1 cellular context compared by ENCODE assay signal in genomic region chr3:142447852-142448315, GRCh38.
TF ChIP-seq lines count a peak whose summit lies in the region.

A gene with protein sequence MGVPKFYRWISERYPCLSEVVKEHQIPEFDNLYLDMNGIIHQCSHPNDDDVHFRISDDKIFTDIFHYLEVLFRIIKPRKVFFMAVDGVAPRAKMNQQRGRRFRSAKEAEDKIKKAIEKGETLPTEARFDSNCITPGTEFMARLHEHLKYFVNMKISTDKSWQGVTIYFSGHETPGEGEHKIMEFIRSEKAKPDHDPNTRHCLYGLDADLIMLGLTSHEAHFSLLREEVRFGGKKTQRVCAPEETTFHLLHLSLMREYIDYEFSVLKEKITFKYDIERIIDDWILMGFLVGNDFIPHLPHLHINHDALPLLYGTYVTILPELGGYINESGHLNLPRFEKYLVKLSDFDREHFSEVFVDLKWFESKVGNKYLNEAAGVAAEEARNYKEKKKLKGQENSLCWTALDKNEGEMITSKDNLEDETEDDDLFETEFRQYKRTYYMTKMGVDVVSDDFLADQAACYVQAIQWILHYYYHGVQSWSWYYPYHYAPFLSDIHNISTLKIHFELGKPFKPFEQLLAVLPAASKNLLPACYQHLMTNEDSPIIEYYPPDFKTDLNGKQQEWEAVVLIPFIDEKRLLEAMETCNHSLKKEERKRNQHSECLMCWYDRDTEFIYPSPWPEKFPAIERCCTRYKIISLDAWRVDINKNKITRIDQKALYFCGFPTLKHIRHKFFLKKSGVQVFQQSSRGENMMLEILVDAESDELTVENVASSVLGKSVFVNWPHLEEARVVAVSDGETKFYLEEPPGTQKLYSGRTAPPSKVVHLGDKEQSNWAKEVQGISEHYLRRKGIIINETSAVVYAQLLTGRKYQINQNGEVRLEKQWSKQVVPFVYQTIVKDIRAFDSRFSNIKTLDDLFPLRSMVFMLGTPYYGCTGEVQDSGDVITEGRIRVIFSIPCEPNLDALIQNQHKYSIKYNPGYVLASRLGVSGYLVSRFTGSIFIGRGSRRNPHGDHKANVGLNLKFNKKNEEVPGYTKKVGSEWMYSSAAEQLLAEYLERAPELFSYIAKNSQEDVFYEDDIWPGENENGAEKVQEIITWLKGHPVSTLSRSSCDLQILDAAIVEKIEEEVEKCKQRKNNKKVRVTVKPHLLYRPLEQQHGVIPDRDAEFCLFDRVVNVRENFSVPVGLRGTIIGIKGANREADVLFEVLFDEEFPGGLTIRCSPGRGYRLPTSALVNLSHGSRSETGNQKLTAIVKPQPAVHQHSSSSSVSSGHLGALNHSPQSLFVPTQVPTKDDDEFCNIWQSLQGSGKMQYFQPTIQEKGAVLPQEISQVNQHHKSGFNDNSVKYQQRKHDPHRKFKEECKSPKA (N-terminal part only) (minus strand): TSS chr3:142448037. CDS start chr3:142447944, 93 bp downstream.

TF ChIP-seq in HepG2, 621 proteins besides CTCF, POLR2A, EP300 and RAD21 (continued from another document and continues in another):
- peak; percentile 53; the same call in 1 of the 2 replicates for TF ChIP-seq ZSCAN31 (CRISPR knock-in tag; IDR thresholded peaks at IDR 0.05; ENCODE audit: low read depth)
- TF ChIP-seq HOXA7 (CRISPR knock-in tag; IDR thresholded peaks at IDR 0.05), result no peak
- no peak for TF ChIP-seq TEAD3 (CRISPR knock-in tag; optimal IDR thresholded peaks at IDR 0.05; ENCODE audit: borderline replicate concordance)
- TF ChIP-seq XRCC5 (optimal IDR thresholded peaks at IDR 0.05; ENCODE audit: low read length), result peak; percentile 83
- TF ChIP-seq ZNF839 (CRISPR knock-in tag; IDR thresholded peaks at IDR 0.05; ENCODE audit: borderline replicate concordance), result no peak
- no peak for TF ChIP-seq ZNF263 (CRISPR knock-in tag; IDR thresholded peaks at IDR 0.05)
- TF ChIP-seq, protein P1, sequence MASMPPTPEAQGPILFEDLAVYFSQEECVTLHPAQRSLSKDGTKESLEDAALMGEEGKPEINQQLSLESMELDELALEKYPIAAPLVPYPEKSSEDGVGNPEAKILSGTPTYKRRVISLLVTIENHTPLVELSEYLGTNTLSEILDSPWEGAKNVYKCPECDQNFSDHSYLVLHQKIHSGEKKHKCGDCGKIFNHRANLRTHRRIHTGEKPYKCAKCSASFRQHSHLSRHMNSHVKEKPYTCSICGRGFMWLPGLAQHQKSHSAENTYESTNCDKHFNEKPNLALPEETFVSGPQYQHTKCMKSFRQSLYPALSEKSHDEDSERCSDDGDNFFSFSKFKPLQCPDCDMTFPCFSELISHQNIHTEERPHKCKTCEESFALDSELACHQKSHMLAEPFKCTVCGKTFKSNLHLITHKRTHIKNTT (CRISPR knock-in tag; IDR thresholded peaks at IDR 0.05), result no peak
- peak; percentile 87 for TF ChIP-seq ZNF639 (CRISPR knock-in tag; conservative IDR thresholded peaks at IDR 0.05)
- TF ChIP-seq TCF7 (IDR thresholded peaks at IDR 0.05; ENCODE audit: low read depth), result no peak
- no peak for TF ChIP-seq MTF1 (CRISPR knock-in tag; IDR thresholded peaks at IDR 0.05)
- no peak; the same call in 1 of the 2 replicates for TF ChIP-seq HNF1A (IDR thresholded peaks at IDR 0.05; ENCODE audit: low read depth)
- peak; percentile 45; the same call in 1 of the 2 replicates for TF ChIP-seq HNF1A (CRISPR knock-in tag; IDR thresholded peaks at IDR 0.05; ENCODE audit: borderline replicate concordance)
- no peak for TF ChIP-seq HNF4G (IDR thresholded peaks at IDR 0.05; ENCODE audit: borderline replicate concordance, low read depth, low read length)
- peak; percentile 61; the same call in 1 of the 2 replicates for TF ChIP-seq HNF4G (CRISPR knock-in tag; IDR thresholded peaks at IDR 0.05; ENCODE audit: borderline replicate concordance, low read depth)
- 0 out of 2 replicates have a peak, but pooled peaks have one; percentile 34 for TF ChIP-seq NFYB (CRISPR knock-in tag; IDR thresholded peaks at IDR 0.05)
- TF ChIP-seq PHF21A (CRISPR knock-in tag; IDR thresholded peaks at IDR 0.05), result peak; percentile 46; the same call in 1 of the 2 replicates
- TF ChIP-seq, protein P2, sequence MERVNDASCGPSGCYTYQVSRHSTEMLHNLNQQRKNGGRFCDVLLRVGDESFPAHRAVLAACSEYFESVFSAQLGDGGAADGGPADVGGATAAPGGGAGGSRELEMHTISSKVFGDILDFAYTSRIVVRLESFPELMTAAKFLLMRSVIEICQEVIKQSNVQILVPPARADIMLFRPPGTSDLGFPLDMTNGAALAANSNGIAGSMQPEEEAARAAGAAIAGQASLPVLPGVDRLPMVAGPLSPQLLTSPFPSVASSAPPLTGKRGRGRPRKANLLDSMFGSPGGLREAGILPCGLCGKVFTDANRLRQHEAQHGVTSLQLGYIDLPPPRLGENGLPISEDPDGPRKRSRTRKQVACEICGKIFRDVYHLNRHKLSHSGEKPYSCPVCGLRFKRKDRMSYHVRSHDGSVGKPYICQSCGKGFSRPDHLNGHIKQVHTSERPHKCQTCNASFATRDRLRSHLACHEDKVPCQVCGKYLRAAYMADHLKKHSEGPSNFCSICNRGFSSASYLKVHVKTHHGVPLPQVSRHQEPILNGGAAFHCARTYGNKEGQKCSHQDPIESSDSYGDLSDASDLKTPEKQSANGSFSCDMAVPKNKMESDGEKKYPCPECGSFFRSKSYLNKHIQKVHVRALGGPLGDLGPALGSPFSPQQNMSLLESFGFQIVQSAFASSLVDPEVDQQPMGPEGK (CRISPR knock-in tag; IDR thresholded peaks at IDR 0.05), result peak; percentile 27
- no peak; the same call in 1 of the 2 replicates for TF ChIP-seq SAFB2 (CRISPR knock-in tag; IDR thresholded peaks at IDR 0.05; ENCODE audit: borderline replicate concordance, low read depth)
- TF ChIP-seq, protein P3, sequence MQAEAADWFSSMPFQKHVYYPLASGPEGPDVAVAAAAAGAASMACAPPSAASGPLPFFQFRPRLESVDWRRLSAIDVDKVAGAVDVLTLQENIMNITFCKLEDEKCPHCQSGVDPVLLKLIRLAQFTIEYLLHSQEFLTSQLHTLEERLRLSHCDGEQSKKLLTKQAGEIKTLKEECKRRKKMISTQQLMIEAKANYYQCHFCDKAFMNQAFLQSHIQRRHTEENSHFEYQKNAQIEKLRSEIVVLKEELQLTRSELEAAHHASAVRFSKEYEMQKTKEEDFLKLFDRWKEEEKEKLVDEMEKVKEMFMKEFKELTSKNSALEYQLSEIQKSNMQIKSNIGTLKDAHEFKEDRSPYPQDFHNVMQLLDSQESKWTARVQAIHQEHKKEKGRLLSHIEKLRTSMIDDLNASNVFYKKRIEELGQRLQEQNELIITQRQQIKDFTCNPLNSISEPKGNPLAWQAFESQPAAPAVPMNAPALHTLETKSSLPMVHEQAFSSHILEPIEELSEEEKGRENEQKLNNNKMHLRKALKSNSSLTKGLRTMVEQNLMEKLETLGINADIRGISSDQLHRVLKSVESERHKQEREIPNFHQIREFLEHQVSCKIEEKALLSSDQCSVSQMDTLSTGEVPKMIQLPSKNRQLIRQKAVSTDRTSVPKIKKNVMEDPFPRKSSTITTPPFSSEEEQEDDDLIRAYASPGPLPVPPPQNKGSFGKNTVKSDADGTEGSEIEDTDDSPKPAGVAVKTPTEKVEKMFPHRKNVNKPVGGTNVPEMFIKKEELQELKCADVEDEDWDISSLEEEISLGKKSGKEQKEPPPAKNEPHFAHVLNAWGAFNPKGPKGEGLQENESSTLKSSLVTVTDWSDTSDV (CRISPR knock-in tag; IDR thresholded peaks at IDR 0.05), result no peak
- TF ChIP-seq ZNF790 (CRISPR knock-in tag; IDR thresholded peaks at IDR 0.05; ENCODE audit: borderline replicate concordance), result no peak
- peak; percentile 30 for TF ChIP-seq MED8 (CRISPR knock-in tag; IDR thresholded peaks at IDR 0.05; ENCODE audit: insufficient replicate concordance)
- peak; percentile 51; the same call in 1 of the 2 replicates for TF ChIP-seq TFDP2 (CRISPR knock-in tag; IDR thresholded peaks at IDR 0.05)
- no peak for TF ChIP-seq RBAK (CRISPR knock-in tag; IDR thresholded peaks at IDR 0.05)
- no peak; the same call in 1 of the 2 replicates for TF ChIP-seq HNF1B (CRISPR knock-in tag; IDR thresholded peaks at IDR 0.05)
- no peak for TF ChIP-seq ESRRA (CRISPR knock-in tag; IDR thresholded peaks at IDR 0.05; ENCODE audit: low read depth)
- TF ChIP-seq FOXC1 (CRISPR knock-in tag; IDR thresholded peaks at IDR 0.05; ENCODE audit: borderline replicate concordance), result no peak; the same call in 1 of the 2 replicates
- TF ChIP-seq ZNF101 (CRISPR knock-in tag; IDR thresholded peaks at IDR 0.05; ENCODE audit: borderline replicate concordance, low read depth), result no peak
- peak; percentile 36; the same call in 1 of the 2 replicates for TF ChIP-seq ATF7-NPFF (CRISPR knock-in tag; IDR thresholded peaks at IDR 0.05; ENCODE audit: low read depth)
- TF ChIP-seq TCF7L2 (IDR thresholded peaks at IDR 0.05; ENCODE audit: low read depth, low read length), result no peak
